ENCODE assay signal across 8 cellular contexts in the genomic region with DNA sequence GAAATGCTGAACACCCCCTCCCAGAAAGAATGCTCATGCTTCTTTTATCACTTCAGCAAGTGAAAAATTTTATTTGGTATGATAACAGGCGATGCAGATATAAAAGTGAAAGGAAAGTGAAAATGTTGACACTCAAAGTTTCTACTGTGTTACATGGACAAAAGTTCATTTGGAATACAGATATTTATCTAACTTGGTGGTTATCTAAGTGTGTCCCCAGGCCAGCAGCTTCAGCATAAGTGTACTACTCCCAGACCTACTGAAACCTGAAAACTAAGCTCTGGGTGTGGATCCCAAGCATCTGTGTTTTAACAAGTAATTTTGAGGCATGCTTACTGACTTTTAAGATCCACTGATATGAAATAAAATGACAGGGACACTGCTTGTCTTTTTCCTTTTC.
"Had no signal": no experiment of that assay in that cellular context is flagged by ENCODE, and none has a peak within 500 bp of the region (broad histone marks: within the 10 kb centered on the region; RNA-seq: fewer than 3 reads in every experiment).

No MANE protein-coding gene starts in this region.

- H2AFZ ChIP-seq: GM23248 had no signal

- DNase-seq: GM23248, GOT3, H7, HFFc6, KBM-7 had no signal

- H3K4me1 ChIP-seq: HAP-1 had no signal

- FAIRE-seq: HTR-8/SVneo had no signal

- H3K9ac ChIP-seq: GM23248 had no signal

- ATAC-seq: HCT116 had no signal

- H3K27ac ChIP-seq: GM23248 had no signal

- H3K36me3 ChIP-seq: HAP-1 had no signal

- H3K4me3 ChIP-seq: GM23248, HAP-1 had no signal

- H3K9me3 ChIP-seq: HAP-1 had no signal
